11 cellular contexts compared by ENCODE assay signal in the genomic region with DNA sequence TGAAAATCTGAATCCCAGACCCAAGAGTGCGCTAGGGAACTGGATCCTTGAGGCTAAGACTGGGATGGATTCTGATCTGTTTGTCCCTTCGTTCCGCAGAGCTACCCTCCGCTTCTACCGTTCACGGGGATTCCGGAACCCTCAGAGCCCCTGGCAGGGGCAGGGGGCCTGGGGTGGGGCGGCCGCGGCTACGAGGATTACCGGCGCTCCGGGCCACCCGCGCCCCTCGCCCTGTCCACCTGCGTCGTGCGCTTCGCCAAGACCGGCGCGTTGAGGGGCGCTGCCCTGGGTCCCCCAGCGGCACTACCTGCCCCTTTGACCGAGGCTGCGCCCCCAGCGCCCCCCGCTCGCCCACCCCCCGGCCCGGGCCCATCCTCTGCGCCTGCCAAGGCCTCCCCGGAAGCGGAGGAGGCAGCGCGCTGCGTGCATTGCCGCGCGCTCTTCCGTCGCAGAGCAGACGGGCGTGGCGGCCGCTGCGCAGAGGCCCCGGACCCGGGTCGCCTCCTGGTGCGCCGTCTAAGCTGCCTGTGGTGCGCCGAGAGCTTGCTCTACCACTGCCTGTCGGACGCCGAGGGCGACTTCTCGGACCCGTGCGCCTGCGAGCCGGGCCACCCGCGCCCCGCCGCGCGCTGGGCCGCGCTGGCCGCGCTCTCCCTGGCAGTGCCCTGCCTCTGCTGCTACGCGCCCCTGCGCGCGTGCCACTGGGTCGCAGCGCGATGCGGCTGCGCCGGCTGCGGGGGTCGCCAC. TPM values are rescaled to one million over a fixed set of nuclear protein-coding genes. Genes with fewer than 3 reads are reported as not detected.
DNase-seq lines count a peak whose midpoint lies in the region; ATAC-seq and TF ChIP-seq lines count a peak whose summit lies in the region.
"Had no signal": no experiment of that assay in that cellular context is flagged by ENCODE, and none has a peak within 500 bp of the region (broad histone marks: within the 10 kb centered on the region; RNA-seq: fewer than 3 reads in every experiment).

No MANE protein-coding gene starts in this region.

- H2AFZ ChIP-seq in MM.1S (ENCODE audit: low read length): no peak overlapping the region

- intact Hi-C loops in activated CD4-positive, alpha-beta memory T cell treated with anti-CD3 and anti-CD28 coated beads for 36 hours (cut with micrococcal nuclease): no loop called here
- intact Hi-C loops in adrenal gland (cut with DNase I): no loop called here

- H3K9ac ChIP-seq in MM.1S (ENCODE audit: low read length): no peak overlapping the region

- peak overlapping the region; percentile 73 for H3K4me3 Mint-ChIP-seq in activated CD4-positive, alpha-beta memory T cell treated with anti-CD3 and anti-CD28 coated beads for 36 hours

- POLR2A ChIA-PET in activated CD4-positive, alpha-beta memory T cell treated with anti-CD3 and anti-CD28 coated beads for 36 hours (lab: Charles Lee): interaction anchor here (0.9 to 2.7 kb wide), 6 partner anchors 8 to 60 kb away, joined by 3 to 7 read pairs (median 4); a partner anchor contains a TSS

- no peaks in the 10 kb centered on the region for H3K79me2 ChIP-seq in MM.1S (ENCODE audit: low read length)

- WGBS in adrenal gland, 4 donors: 6 to 30% (median 7%) methylated on average over 2 to 88 of the region's 88 CpGs

- no peaks in the 10 kb centered on the region for H3K9me2 ChIP-seq in MM.1S (replicated peaks; ENCODE audit: insufficient read depth, low read length)

- H3K4me1 Mint-ChIP-seq in activated CD4-positive, alpha-beta memory T cell treated with anti-CD3 and anti-CD28 coated beads for 36 hours (ENCODE audit: low read depth): peaks cover 20% of the 10 kb centered on the region

- no peaks in the 10 kb centered on the region for H3K27me3 ChIP-seq in effector memory CD4-positive, alpha-beta T cell (replicated peaks; ENCODE audit: control insufficient read depth, insufficient read depth, low read length, poor library complexity, severe bottlenecking)
- peaks cover 92% of the 10 kb centered on the region for H3K27me3 ChIP-seq in MM.1S (replicated peaks; ENCODE audit: insufficient read depth, low read length)
- H3K27me3 ChIP-seq in adrenal gland: peaks cover 37% of the 10 kb centered on the region

- peak overlapping the region; percentile 49 for H3K27ac Mint-ChIP-seq in activated CD4-positive, alpha-beta memory T cell treated with anti-CD3 and anti-CD28 coated beads for 36 hours

- no peak for ATAC-seq in GM18517 (IDR thresholded peaks at IDR 0.05; ENCODE audit: unreplicated experiment)

- CTCF ChIA-PET in activated CD4-positive, alpha-beta memory T cell treated with anti-CD3 and anti-CD28 coated beads for 36 hours (lab: Charles Lee): interaction anchor here (0.7 to 2.7 kb wide), 4 partner anchors 8 to 239 kb away, joined by 4 to 20 read pairs (median 8); a partner anchor contains a TSS

- H3K4me1 ChIP-seq in effector memory CD4-positive, alpha-beta T cell (ENCODE audit: control insufficient read depth, insufficient read depth, low read length, poor library complexity, severe bottlenecking): peaks cover 11% of the 10 kb centered on the region
- H3K4me1 ChIP-seq in MM.1S (ENCODE audit: low read length) (no peaks in the 10 kb centered on the region), adrenal gland (replicated peaks in 1 of 2) (no peaks in the 10 kb centered on the region)

- H3K9me3 Mint-ChIP-seq in activated CD4-positive, alpha-beta memory T cell treated with anti-CD3 and anti-CD28 coated beads for 36 hours: no peaks in the 10 kb centered on the region

- no peak overlapping the region for H3K4me2 ChIP-seq in MM.1S (ENCODE audit: low read depth, low read length)

- no peak for TF ChIP-seq CTCF in GM12875 (IDR thresholded peaks at IDR 0.05; ENCODE audit: borderline replicate concordance, insufficient read depth, low read depth, low read length)
- no peak for TF ChIP-seq CTCF in MM.1S (IDR thresholded peaks at IDR 0.05; ENCODE audit: low read length)
- no peak for TF ChIP-seq CTCF in adrenal gland (IDR thresholded peaks at IDR 0.05)

- TF ChIP-seq POLR2A in adrenal gland (IDR thresholded peaks at IDR 0.05): no peak

- H3K36me3 ChIP-seq in effector memory CD4-positive, alpha-beta T cell (ENCODE audit: control insufficient read depth, insufficient read depth, low read length): no peaks in the 10 kb centered on the region
- H3K36me3 ChIP-seq in MM.1S (replicated peaks; ENCODE audit: insufficient read depth, low read length): no peaks in the 10 kb centered on the region
- no peaks in the 10 kb centered on the region for H3K36me3 ChIP-seq in adrenal gland (replicated peaks in 1 of 2)

- H3F3A ChIP-seq in MM.1S (ENCODE audit: insufficient read depth, low read length): no peaks in the 10 kb centered on the region

- no peaks in the 10 kb centered on the region for H3K9me3 ChIP-seq in effector memory CD4-positive, alpha-beta T cell (ENCODE audit: control insufficient read depth, low read length)
- no peaks in the 10 kb centered on the region for H3K9me3 ChIP-seq in MM.1S (replicated peaks; ENCODE audit: insufficient read depth, low read length)
- no peaks in the 10 kb centered on the region for H3K9me3 ChIP-seq in adrenal gland (replicated peaks in 1 of 3)

- peak; percentile 61 for DNase-seq in activated CD4-positive, alpha-beta memory T cell treated with anti-CD3 and anti-CD28 coated beads for 36 hours
- DNase-seq in effector memory CD4-positive, alpha-beta T cell: no peak
- peak; percentile 31 for DNase-seq in stimulated activated CD4-positive, alpha-beta T cell treated with anti-CD3 and anti-CD28 coated beads, Interleukin-2, amount 100 ng/mL, for 4 hours (ENCODE audit: low read depth)
- DNase-seq in MM.1S (no peak), OCI-M2 (lab: John Stamatoyannopoulos, UW; ENCODE audit: unreplicated experiment) (no peak), adrenal gland (no peak)
- DNase-seq: DMS153 had no signal

- H3K4me3 ChIP-seq in GM12875 (ENCODE audit: low read depth, low read length): peak overlapping the region; percentile 29
- H3K4me3 ChIP-seq in effector memory CD4-positive, alpha-beta T cell (ENCODE audit: insufficient read depth, low read depth, low read length, poor library complexity, severe bottlenecking): peak overlapping the region; percentile 53
- no peak overlapping the region for H3K4me3 ChIP-seq in MM.1S (ENCODE audit: low read length)
- H3K4me3 ChIP-seq in adrenal gland: no peak overlapping the region

- peak overlapping the region; percentile 25 for H3K27ac ChIP-seq in effector memory CD4-positive, alpha-beta T cell (ENCODE audit: insufficient read depth, low read length, poor library complexity, severe bottlenecking)
- H3K27ac ChIP-seq in MM.1S (ENCODE audit: low read length): no peak overlapping the region
- H3K27ac ChIP-seq in adrenal gland: no peak overlapping the region

- no peaks in the 10 kb centered on the region for H3K27me3 Mint-ChIP-seq in activated CD4-positive, alpha-beta memory T cell treated with anti-CD3 and anti-CD28 coated beads for 36 hours

- H4K20me1 ChIP-seq in MM.1S (ENCODE audit: insufficient read depth, low read length): no peaks in the 10 kb centered on the region

- H3K36me3 Mint-ChIP-seq in activated CD4-positive, alpha-beta memory T cell treated with anti-CD3 and anti-CD28 coated beads for 36 hours: peaks cover 2% of the 10 kb centered on the region

RNA-seq across cellular contexts. Expression of a gene that starts 7.1 kb away (rescaled TPM):
- total RNA-seq in activated CD4-positive, alpha-beta memory T cell treated with anti-CD3 and anti-CD28 coated beads for 36 hours: 1 to 10 TPM; 5.5 to 6.0 TPM
- 1 to 10 TPM in 3 of 8 donors, under 1 TPM in 4, not detected in 1; 0.09 to 3.3 (median 0.55) TPM for total RNA-seq in adrenal gland
- polyA plus RNA-seq in adrenal gland: 1 to 10 TPM; 1.4 TPM

RNA-seq across cellular contexts. Expression of a gene that starts 7.3 kb away (rescaled TPM):
- 10 to 100 TPM; 29.8 to 31.9 TPM for total RNA-seq in activated CD4-positive, alpha-beta memory T cell treated with anti-CD3 and anti-CD28 coated beads for 36 hours
- 10 to 100 TPM; 13.4 to 33.5 (median 17.0) TPM for total RNA-seq in adrenal gland
- polyA plus RNA-seq in adrenal gland: 10 to 100 TPM in 2 of 3 donors, 1 to 10 TPM in 1; 5.3 to 25.7 (median 20.8) TPM

RNA-seq across cellular contexts. Expression of a gene that starts 7.7 kb away (rescaled TPM):
- 1 to 10 TPM in 1 of 2 experiments, under 1 TPM in 1; 0.41 to 1.2 TPM for total RNA-seq in activated CD4-positive, alpha-beta memory T cell treated with anti-CD3 and anti-CD28 coated beads for 36 hours
- total RNA-seq in adrenal gland: 1 to 10 TPM in 1 of 8 donors, under 1 TPM in 5, not detected in 2; 0.57 to 1.4 (median 0.78) TPM
- 1 to 10 TPM in 1 of 3 donors, under 1 TPM in 1, not detected in 1; 0.88 to 1.6 TPM for polyA plus RNA-seq in adrenal gland
- total RNA-seq: subcutaneous adipose tissue had no signal

RNA-seq across cellular contexts. Expression of a gene that starts 21.2 kb away (rescaled TPM):
- total RNA-seq in activated CD4-positive, alpha-beta memory T cell treated with anti-CD3 and anti-CD28 coated beads for 36 hours: 100 to 1,000 TPM; 214 to 224 TPM
- 100 to 1,000 TPM; 121 to 330 (median 205) TPM for total RNA-seq in adrenal gland
- 100 to 1,000 TPM in 1 of 3 donors, 10 to 100 TPM in 2; 53.1 to 268 (median 64.5) TPM for polyA plus RNA-seq in adrenal gland

RNA-seq across cellular contexts. Expression of a gene that starts 30.5 kb away (rescaled TPM):
- total RNA-seq in activated CD4-positive, alpha-beta memory T cell treated with anti-CD3 and anti-CD28 coated beads for 36 hours: 1 to 10 TPM; 7.4 to 8.3 TPM
- 1 to 10 TPM; 2.9 to 10.0 (median 4.4) TPM for total RNA-seq in adrenal gland
- 1 to 10 TPM; 1.3 to 4.5 (median 2.7) TPM for polyA plus RNA-seq in adrenal gland
- total RNA-seq: pulmonary artery endothelial cell had no signal

Comparison
In these comparisons a context has a peak if more than half of its experiments do, and no peak if none do; other contexts are left out.
1. H3K4me3 ChIP-seq: peak in GM12875 (single experiment) and effector memory CD4-positive, alpha-beta T cell (single experiment); none in MM.1S (single experiment) and adrenal gland (0 of 4).
2. DNase-seq: peak in activated CD4-positive, alpha-beta memory T cell treated with anti-CD3 and anti-CD28 coated beads for 36 hours (single experiment) and stimulated activated CD4-positive, alpha-beta T cell treated with anti-CD3 and anti-CD28 coated beads, Interleukin-2, amount 100 ng/mL, for 4 hours (single experiment); none in effector memory CD4-positive, alpha-beta T cell (0 of 3), MM.1S (single experiment), OCI-M2 (single experiment) and adrenal gland (0 of 7).